Comparison of ENCODE assay signal across 8 cellular contexts in genomic region chr20:3156811-3157619, GRCh38. TPM values are rescaled to one million over a fixed set of nuclear protein-coding genes. Genes with fewer than 3 reads are reported as not detected.
A peak's percentile ranks its signal among the peaks of the same experiment; 100 is the strongest.
DNase-seq lines count a peak whose midpoint lies in the region; ATAC-seq, FAIRE-seq and TF ChIP-seq lines count a peak whose summit lies in the region.

No MANE protein-coding gene starts in this region.

- H3K4me1 Mint-ChIP-seq in naive thymus-derived CD8-positive, alpha-beta T cell, result peaks cover 36 to 73% (median 69%) of the 10 kb centered on the region in 4 donors

- ATAC-seq in GM18867 (IDR thresholded peaks at IDR 0.05; ENCODE audit: unreplicated experiment) (peak; percentile 73), HG02870 (IDR thresholded peaks at IDR 0.05; ENCODE audit: unreplicated experiment) (peak; percentile 83)
- ATAC-seq in naive thymus-derived CD8-positive, alpha-beta T cell, result peak; percentile 79 to 83

- no peak for TF ChIP-seq CTCF in VCaP (conservative IDR thresholded peaks at IDR 0.05)

- peaks cover 0 to 39% (median 4%) of the 10 kb centered on the region in 3 donors for H3K36me3 Mint-ChIP-seq in naive thymus-derived CD8-positive, alpha-beta T cell

- FAIRE-seq in H54 (lab: Jason Lieb, UNC), result no peak

- peak overlapping the region; percentile 59 to 98 (median 88) for H3K27ac Mint-ChIP-seq in naive thymus-derived CD8-positive, alpha-beta T cell

- TF ChIP-seq POLR2A in H54 (IDR thresholded peaks at IDR 0.05; ENCODE audit: low read depth, low read length), result no peak

- peak in 3 of 10 donors; percentile 31 to 62 (median 53) for DNase-seq in naive thymus-derived CD8-positive, alpha-beta T cell
- no peak for DNase-seq in H54 (ENCODE audit: insufficient read length, low spot score)
- DNase-seq in NCI-H2029 treated with DMSO at 0.1 percent for 48 hours (lab: John Stamatoyannopoulos, UW), result no peak
- DNase-seq in dedifferentiated amniotic fluid mesenchymal stem cell (ENCODE audit: extremely low spot score), result no peak
- DNase-seq in putamen (ENCODE audit: low spot score), result no peak

- POLR2A ChIA-PET in naive thymus-derived CD8-positive, alpha-beta T cell (lab: Charles Lee), result interaction anchor here (0.6 to 2.4 kb wide), 9 partner anchors 15 to 285 kb away, joined by 3 to 25 read pairs (median 4); partner anchors contain the start of gene OXT

- 0 out of 2 replicates have a peak overlapping the region, but pooled peaks have one; percentile 5 for H3K27ac ChIP-seq in VCaP

- H3K9me3 Mint-ChIP-seq in naive thymus-derived CD8-positive, alpha-beta T cell, result no peaks in the 10 kb centered on the region

- no peaks in the 10 kb centered on the region for H3K27me3 Mint-ChIP-seq in naive thymus-derived CD8-positive, alpha-beta T cell

- H3K4me3 Mint-ChIP-seq in naive thymus-derived CD8-positive, alpha-beta T cell, result peak overlapping the region; percentile 66 to 99 (median 69)

RNA-seq across cellular contexts. Expression of gene FASTKD5, which starts 2.6 kb away (rescaled TPM):
- total RNA-seq in naive thymus-derived CD8-positive, alpha-beta T cell, result 10 to 100 TPM; 37.1 to 38.0 TPM
- polyA plus RNA-seq in naive thymus-derived CD8-positive, alpha-beta T cell, result 10 to 100 TPM; 10.7 to 18.1 (median 17.5) TPM

RNA-seq across cellular contexts. Expression of gene UBOX5, which starts 2.6 kb away (rescaled TPM):
- total RNA-seq in naive thymus-derived CD8-positive, alpha-beta T cell, result 10 to 100 TPM; 15.7 to 15.8 TPM
- 1 to 10 TPM; 4.5 to 8.6 (median 7.0) TPM for polyA plus RNA-seq in naive thymus-derived CD8-positive, alpha-beta T cell

RNA-seq across cellular contexts. Expression of gene LZTS3, which starts 16.3 kb away (rescaled TPM):
- total RNA-seq in naive thymus-derived CD8-positive, alpha-beta T cell, result 10 to 100 TPM; 25.5 to 26.6 TPM
- 1 to 10 TPM; 2.0 to 3.8 (median 3.7) TPM for polyA plus RNA-seq in naive thymus-derived CD8-positive, alpha-beta T cell

RNA-seq across cellular contexts. Expression of gene DDRGK1, which starts 47.5 kb away (rescaled TPM):
- total RNA-seq in naive thymus-derived CD8-positive, alpha-beta T cell, result 10 to 100 TPM; 55.8 to 57.4 TPM
- polyA plus RNA-seq in naive thymus-derived CD8-positive, alpha-beta T cell, result 10 to 100 TPM; 39.7 to 50.5 (median 44.1) TPM

RNA-seq across cellular contexts. Expression of gene ITPA, which starts 52.3 kb away (rescaled TPM):
- 10 to 100 TPM; 51.7 to 57.6 TPM for total RNA-seq in naive thymus-derived CD8-positive, alpha-beta T cell
- 10 to 100 TPM; 46.2 to 72.9 (median 56.9) TPM for polyA plus RNA-seq in naive thymus-derived CD8-positive, alpha-beta T cell
